1 cellular context compared by ENCODE assay signal in the genomic region with DNA sequence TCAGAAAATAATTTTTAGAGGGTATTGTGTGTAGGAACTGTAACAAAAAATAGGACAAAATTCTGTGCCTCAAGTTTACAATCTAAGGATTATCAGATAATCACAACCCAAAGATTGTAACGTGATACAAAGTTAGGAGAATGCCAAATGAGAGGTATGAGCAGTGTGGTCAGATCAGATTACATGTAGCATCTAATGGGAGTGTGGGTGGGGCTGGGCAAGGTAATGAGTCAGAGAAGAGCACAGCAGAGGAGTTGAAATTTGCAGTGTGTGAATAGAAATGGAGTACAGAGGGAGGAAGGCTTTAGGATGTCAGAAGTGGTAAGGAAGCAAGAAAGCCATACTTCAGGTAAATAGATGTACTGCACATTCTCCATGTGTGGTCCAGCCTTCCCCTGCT.
TF ChIP-seq lines count a peak whose summit lies in the region.

No MANE protein-coding gene starts in this region.

TF ChIP-seq in SK-N-SH treated with all-trans-retinoic acid at 6 μM for 48 hours, 23 proteins besides CTCF, POLR2A, EP300 and RAD21:
- TF ChIP-seq, protein P1, sequence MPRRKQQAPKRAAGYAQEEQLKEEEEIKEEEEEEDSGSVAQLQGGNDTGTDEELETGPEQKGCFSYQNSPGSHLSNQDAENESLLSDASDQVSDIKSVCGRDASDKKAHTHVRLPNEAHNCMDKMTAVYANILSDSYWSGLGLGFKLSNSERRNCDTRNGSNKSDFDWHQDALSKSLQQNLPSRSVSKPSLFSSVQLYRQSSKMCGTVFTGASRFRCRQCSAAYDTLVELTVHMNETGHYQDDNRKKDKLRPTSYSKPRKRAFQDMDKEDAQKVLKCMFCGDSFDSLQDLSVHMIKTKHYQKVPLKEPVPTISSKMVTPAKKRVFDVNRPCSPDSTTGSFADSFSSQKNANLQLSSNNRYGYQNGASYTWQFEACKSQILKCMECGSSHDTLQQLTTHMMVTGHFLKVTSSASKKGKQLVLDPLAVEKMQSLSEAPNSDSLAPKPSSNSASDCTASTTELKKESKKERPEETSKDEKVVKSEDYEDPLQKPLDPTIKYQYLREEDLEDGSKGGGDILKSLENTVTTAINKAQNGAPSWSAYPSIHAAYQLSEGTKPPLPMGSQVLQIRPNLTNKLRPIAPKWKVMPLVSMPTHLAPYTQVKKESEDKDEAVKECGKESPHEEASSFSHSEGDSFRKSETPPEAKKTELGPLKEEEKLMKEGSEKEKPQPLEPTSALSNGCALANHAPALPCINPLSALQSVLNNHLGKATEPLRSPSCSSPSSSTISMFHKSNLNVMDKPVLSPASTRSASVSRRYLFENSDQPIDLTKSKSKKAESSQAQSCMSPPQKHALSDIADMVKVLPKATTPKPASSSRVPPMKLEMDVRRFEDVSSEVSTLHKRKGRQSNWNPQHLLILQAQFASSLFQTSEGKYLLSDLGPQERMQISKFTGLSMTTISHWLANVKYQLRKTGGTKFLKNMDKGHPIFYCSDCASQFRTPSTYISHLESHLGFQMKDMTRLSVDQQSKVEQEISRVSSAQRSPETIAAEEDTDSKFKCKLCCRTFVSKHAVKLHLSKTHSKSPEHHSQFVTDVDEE (CRISPR knock-in tag; IDR thresholded peaks at IDR 0.05) = no peak
- no peak for TF ChIP-seq TOX (CRISPR knock-in tag; IDR thresholded peaks at IDR 0.05; ENCODE audit: borderline replicate concordance)
- no peak for TF ChIP-seq SNAI2 (CRISPR knock-in tag; IDR thresholded peaks at IDR 0.05)
- TF ChIP-seq ZNF8 (CRISPR knock-in tag; IDR thresholded peaks at IDR 0.05) = no peak
- TF ChIP-seq, protein P2, sequence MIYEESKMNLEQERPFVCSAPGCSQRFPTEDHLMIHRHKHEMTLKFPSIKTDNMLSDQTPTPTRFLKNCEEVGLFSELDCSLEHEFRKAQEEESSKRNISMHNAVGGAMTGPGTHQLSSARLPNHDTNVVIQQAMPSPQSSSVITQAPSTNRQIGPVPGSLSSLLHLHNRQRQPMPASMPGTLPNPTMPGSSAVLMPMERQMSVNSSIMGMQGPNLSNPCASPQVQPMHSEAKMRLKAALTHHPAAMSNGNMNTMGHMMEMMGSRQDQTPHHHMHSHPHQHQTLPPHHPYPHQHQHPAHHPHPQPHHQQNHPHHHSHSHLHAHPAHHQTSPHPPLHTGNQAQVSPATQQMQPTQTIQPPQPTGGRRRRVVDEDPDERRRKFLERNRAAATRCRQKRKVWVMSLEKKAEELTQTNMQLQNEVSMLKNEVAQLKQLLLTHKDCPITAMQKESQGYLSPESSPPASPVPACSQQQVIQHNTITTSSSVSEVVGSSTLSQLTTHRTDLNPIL (CRISPR knock-in tag; IDR thresholded peaks at IDR 0.05; ENCODE audit: low read depth) = no peak
- TF ChIP-seq ZFP3 (CRISPR knock-in tag; IDR thresholded peaks at IDR 0.05) = no peak
- TF ChIP-seq OSR1 (CRISPR knock-in tag; IDR thresholded peaks at IDR 0.05) = no peak
- TF ChIP-seq ZNF565 (CRISPR knock-in tag; conservative IDR thresholded peaks at IDR 0.05; ENCODE audit: low read depth) = no peak
- TF ChIP-seq PPARA (CRISPR knock-in tag; IDR thresholded peaks at IDR 0.05; ENCODE audit: borderline replicate concordance) = no peak
- TF ChIP-seq, protein P3, sequence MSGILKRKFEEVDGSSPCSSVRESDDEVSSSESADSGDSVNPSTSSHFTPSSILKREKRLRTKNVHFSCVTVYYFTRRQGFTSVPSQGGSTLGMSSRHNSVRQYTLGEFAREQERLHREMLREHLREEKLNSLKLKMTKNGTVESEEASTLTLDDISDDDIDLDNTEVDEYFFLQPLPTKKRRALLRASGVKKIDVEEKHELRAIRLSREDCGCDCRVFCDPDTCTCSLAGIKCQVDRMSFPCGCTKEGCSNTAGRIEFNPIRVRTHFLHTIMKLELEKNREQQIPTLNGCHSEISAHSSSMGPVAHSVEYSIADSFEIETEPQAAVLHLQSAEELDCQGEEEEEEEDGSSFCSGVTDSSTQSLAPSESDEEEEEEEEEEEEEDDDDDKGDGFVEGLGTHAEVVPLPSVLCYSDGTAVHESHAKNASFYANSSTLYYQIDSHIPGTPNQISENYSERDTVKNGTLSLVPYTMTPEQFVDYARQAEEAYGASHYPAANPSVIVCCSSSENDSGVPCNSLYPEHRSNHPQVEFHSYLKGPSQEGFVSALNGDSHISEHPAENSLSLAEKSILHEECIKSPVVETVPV (CRISPR knock-in tag; IDR thresholded peaks at IDR 0.05) = no peak
- TF ChIP-seq, protein P4, sequence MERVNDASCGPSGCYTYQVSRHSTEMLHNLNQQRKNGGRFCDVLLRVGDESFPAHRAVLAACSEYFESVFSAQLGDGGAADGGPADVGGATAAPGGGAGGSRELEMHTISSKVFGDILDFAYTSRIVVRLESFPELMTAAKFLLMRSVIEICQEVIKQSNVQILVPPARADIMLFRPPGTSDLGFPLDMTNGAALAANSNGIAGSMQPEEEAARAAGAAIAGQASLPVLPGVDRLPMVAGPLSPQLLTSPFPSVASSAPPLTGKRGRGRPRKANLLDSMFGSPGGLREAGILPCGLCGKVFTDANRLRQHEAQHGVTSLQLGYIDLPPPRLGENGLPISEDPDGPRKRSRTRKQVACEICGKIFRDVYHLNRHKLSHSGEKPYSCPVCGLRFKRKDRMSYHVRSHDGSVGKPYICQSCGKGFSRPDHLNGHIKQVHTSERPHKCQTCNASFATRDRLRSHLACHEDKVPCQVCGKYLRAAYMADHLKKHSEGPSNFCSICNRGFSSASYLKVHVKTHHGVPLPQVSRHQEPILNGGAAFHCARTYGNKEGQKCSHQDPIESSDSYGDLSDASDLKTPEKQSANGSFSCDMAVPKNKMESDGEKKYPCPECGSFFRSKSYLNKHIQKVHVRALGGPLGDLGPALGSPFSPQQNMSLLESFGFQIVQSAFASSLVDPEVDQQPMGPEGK (CRISPR knock-in tag; IDR thresholded peaks at IDR 0.05; ENCODE audit: borderline replicate concordance) = no peak
- TF ChIP-seq CSDC2 (CRISPR knock-in tag; IDR thresholded peaks at IDR 0.05) = no peak
- TF ChIP-seq ARNTL (CRISPR knock-in tag; IDR thresholded peaks at IDR 0.05; ENCODE audit: borderline replicate concordance, low read depth) = no peak
- no peak for TF ChIP-seq TCF4 (CRISPR knock-in tag; IDR thresholded peaks at IDR 0.05; ENCODE audit: borderline replicate concordance)
TF ChIP-seq in SK-N-SH treated with all-trans-retinoic acid at 6 μM for 48 hours: peak in this region for 0.
